Comparison of ENCODE assay signal across 8 cellular contexts in the genomic region with DNA sequence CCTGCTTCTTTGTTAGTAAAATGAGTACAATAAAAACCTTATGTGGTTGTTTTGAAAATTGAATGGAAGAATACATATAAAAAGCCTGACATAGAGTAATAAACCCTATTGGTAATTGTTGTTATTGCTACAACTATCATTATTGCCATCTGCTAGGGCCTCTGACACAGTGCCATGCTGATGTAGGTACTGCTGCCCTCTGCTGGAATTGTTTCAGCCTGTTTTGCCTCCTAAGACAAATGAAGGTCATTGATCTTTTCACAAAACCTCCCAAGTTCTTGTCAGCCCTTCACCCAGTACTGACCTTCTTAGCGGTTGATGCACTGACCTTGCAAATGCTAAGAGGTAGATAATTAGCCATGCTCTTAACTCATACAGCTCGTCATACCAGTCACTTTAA.
DNase-seq lines count a peak whose midpoint lies in the region; ATAC-seq and TF ChIP-seq lines count a peak whose summit lies in the region.

No MANE protein-coding gene starts in this region.

- intact Hi-C loops in thyroid gland (cut with DNase I): no loop called here
- intact Hi-C loops in gastrocnemius medialis (cut with DNase I; ENCODE audit: low total_unique reads): no loop called here

- H3K4me2 ChIP-seq in fibroblast of lung (ENCODE audit: extremely low read depth, insufficient read depth, low read length): no peak overlapping the region

- H3K4me1 ChIP-seq in fibroblast of lung (ENCODE audit: control insufficient read depth, extremely low read depth, insufficient read depth, low read length) (no peaks in the 10 kb centered on the region), thyroid gland (no peaks in the 10 kb centered on the region), gastrocnemius medialis (no peaks in the 10 kb centered on the region)

- H3K4me3 ChIP-seq in fibroblast of lung (replicated peaks in 1 of 4; ENCODE audit: control extremely low read depth in 1 of 4, insufficient read depth in 1 of 4, low read depth in 3 of 4, low read length in 4 of 4): no peak overlapping the region
- no peak overlapping the region for H3K4me3 ChIP-seq in thyroid gland (replicated peaks in 1 of 3)
- H3K4me3 ChIP-seq in gastrocnemius medialis: no peak overlapping the region

- TF ChIP-seq CTCF in fibroblast of lung (conservative IDR thresholded peaks at IDR 0.05 in 1 of 2, IDR thresholded peaks at IDR 0.05 in 1 of 2; ENCODE audit: low read depth in 1 of 2, low read length in 2 of 2): peak in 1 of 2 donors; percentile 19
- peak in 3 of 6 experiments; percentile 17 to 42 (median 30) for TF ChIP-seq CTCF in thyroid gland (IDR thresholded peaks at IDR 0.05)
- no peak for TF ChIP-seq CTCF in gastrocnemius medialis (IDR thresholded peaks at IDR 0.05 in 4 of 5, conservative IDR thresholded peaks at IDR 0.05 in 1 of 5)

- no peaks in the 10 kb centered on the region for H3K36me3 ChIP-seq in fibroblast of lung (ENCODE audit: control insufficient read depth, insufficient read depth, low read length)
- H3K36me3 ChIP-seq in thyroid gland: no peaks in the 10 kb centered on the region
- no peaks in the 10 kb centered on the region for H3K36me3 ChIP-seq in gastrocnemius medialis

- no peak overlapping the region for H3K9ac ChIP-seq in fibroblast of lung (ENCODE audit: insufficient read depth, low read length)

- H3K27ac ChIP-seq in fibroblast of lung (ENCODE audit: insufficient read depth, low read length) (no peak overlapping the region), thyroid gland (no peak overlapping the region), gastrocnemius medialis (no peak overlapping the region)

- H3K79me2 ChIP-seq in fibroblast of lung (ENCODE audit: control insufficient read depth, insufficient read depth, low read length): no peaks in the 10 kb centered on the region

- no peaks in the 10 kb centered on the region for H3K9me3 ChIP-seq in fibroblast of lung (ENCODE audit: control insufficient read depth, insufficient read depth, low read depth, low read length)
- H3K9me3 ChIP-seq in thyroid gland: no peaks in the 10 kb centered on the region
- H3K9me3 ChIP-seq in gastrocnemius medialis: no peaks in the 10 kb centered on the region

- ATAC-seq in GM21526 (IDR thresholded peaks at IDR 0.05; ENCODE audit: low FRiP score, unreplicated experiment) (peak; percentile 50), gastrocnemius medialis (no peak)

- H4K20me1 ChIP-seq in fibroblast of lung (ENCODE audit: control insufficient read depth, extremely low read depth, insufficient read depth, low read length): no peaks in the 10 kb centered on the region

- no peak for TF ChIP-seq POLR2A in thyroid gland (IDR thresholded peaks at IDR 0.05)
- no peak for TF ChIP-seq POLR2A in gastrocnemius medialis (IDR thresholded peaks at IDR 0.05)

- 65 to 67% methylated on average over 2 of the region's 2 CpGs for WGBS in thyroid gland, 2 donors

- no peak overlapping the region for H2AFZ ChIP-seq in fibroblast of lung (ENCODE audit: low read length)

- in situ Hi-C loops in gastrocnemius medialis (cut with MboI; ENCODE audit: low sequenced_read_pairs in 4 of 4): no loop called here

- DNase-seq in EL (peak; percentile 50), NCI-H460 (ENCODE audit: extremely low read depth, low read depth) (peak; percentile 43), fibroblast of lung (ENCODE audit: low read depth in 2 of 2) (peak; percentile 1), thyroid gland (peak; percentile 20 to 28), gastrocnemius medialis (no peak), NCI-H2081 (lab: John Stamatoyannopoulos, UW) (no peak), amniotic stem cell (lab: John Stamatoyannopoulos, UW) (no peak)

- H3K27me3 ChIP-seq in fibroblast of lung (ENCODE audit: control insufficient read depth, insufficient read depth, low read length): no peaks in the 10 kb centered on the region
- H3K27me3 ChIP-seq in thyroid gland: no peaks in the 10 kb centered on the region
- H3K27me3 ChIP-seq in gastrocnemius medialis: no peaks in the 10 kb centered on the region

Comparison
In these comparisons a context has a peak if more than half of its experiments do, and no peak if none do; other contexts are left out.
1. DNase-seq: peak in EL (single experiment), NCI-H460 (single experiment), fibroblast of lung (2 of 2) and thyroid gland (2 of 2); none in gastrocnemius medialis (0 of 2), NCI-H2081 (0 of 2) and amniotic stem cell (single experiment).